18 cellular contexts compared by ENCODE assay signal in the genomic region with DNA sequence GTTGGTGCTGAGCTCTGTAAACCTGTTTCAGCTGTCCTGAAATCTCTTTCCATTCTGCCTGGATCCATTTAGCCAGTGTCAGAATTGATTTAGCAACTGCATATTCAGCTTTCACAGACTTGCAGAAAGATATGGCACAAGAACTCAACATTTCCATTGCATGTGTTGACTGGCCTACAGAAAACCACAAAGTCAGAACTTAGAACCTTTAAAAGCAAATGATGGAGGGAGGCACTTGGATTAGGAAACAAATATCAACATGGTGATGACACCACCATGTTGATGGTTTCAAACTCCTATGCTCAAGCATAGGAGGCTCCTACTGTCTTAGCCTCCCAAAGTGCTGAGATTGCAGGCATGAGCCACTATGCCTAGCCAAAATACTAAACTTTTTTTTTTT. TPM values are rescaled to one million over a fixed set of nuclear protein-coding genes. Genes with fewer than 3 reads are reported as not detected.
DNase-seq lines count a peak whose midpoint lies in the region; ATAC-seq and TF ChIP-seq lines count a peak whose summit lies in the region.
"Had no signal": no experiment of that assay in that cellular context is flagged by ENCODE, and none has a peak within 500 bp of the region (broad histone marks: within the 10 kb centered on the region; RNA-seq: fewer than 3 reads in every experiment).

No MANE protein-coding gene starts in this region.

- no peak overlapping the region for H3K4me2 ChIP-seq in mesenchymal stem cell (ENCODE audit: low read length, poor library complexity, severe bottlenecking)

- H3K4me3 ChIP-seq in CD8-positive, alpha-beta T cell (ENCODE audit: low read depth, low read length): no peak overlapping the region
- H3K4me3 ChIP-seq in mesenchymal stem cell (ENCODE audit: insufficient read depth in 1 of 2, low read depth in 1 of 2, low read length in 2 of 2): no peak overlapping the region

- H3K14ac ChIP-seq in mesenchymal stem cell (ENCODE audit: low read length in 2 of 2): no peak overlapping the region

- no peaks in the 10 kb centered on the region for H3K27me3 Mint-ChIP-seq in activated T-cell treated with anti-CD3 and anti-CD28 coated beads, Interleukin-2, amount 50 U/mL, for 24 hours
- H3K27me3 Mint-ChIP-seq in CD8-positive, alpha-beta T cell (ENCODE audit: low read depth): no peaks in the 10 kb centered on the region
- no peaks in the 10 kb centered on the region for H3K27me3 Mint-ChIP-seq in activated T-helper 2 cell treated with anti-CD3 and anti-CD28 coated beads, Interferon-gamma antibody, Interleukin-2, Interleukin-4, amounts not matched to agents 10 μg/mL and 5 μg/mL and 100 μg/mL, durations not matched to agents 14 hours and 24 hours and 36 hours (ENCODE audit: low read depth)
- H3K27me3 Mint-ChIP-seq: CD4-positive, alpha-beta T cell had no signal

- no peaks in the 10 kb centered on the region for H3K27me3 ChIP-seq in CD8-positive, alpha-beta T cell (ENCODE audit: insufficient read depth, low read length)
- no peaks in the 10 kb centered on the region for H3K27me3 ChIP-seq in mesenchymal stem cell (ENCODE audit: control insufficient read depth in 1 of 2, insufficient read depth in 1 of 2, low read length in 2 of 2)
- H3K27me3 ChIP-seq: BE2C had no signal

- no peaks in the 10 kb centered on the region for H3K9me3 Mint-ChIP-seq in activated T-cell treated with anti-CD3 and anti-CD28 coated beads, Interleukin-2, amount 50 U/mL, for 24 hours
- H3K9me3 Mint-ChIP-seq in CD8-positive, alpha-beta T cell: no peaks in the 10 kb centered on the region
- H3K9me3 Mint-ChIP-seq in activated T-helper 2 cell treated with anti-CD3 and anti-CD28 coated beads, Interferon-gamma antibody, Interleukin-2, Interleukin-4, amounts not matched to agents 10 μg/mL and 5 μg/mL and 100 μg/mL, durations not matched to agents 14 hours and 24 hours and 36 hours: no peaks in the 10 kb centered on the region
- H3K9me3 Mint-ChIP-seq: CD4-positive, alpha-beta T cell had no signal

- no peak overlapping the region for H3K9ac ChIP-seq in mesenchymal stem cell (ENCODE audit: low read length)

- H3K36me3 Mint-ChIP-seq in activated T-cell treated with anti-CD3 and anti-CD28 coated beads, Interleukin-2, amount 50 U/mL, for 24 hours (ENCODE audit: low read depth): peaks cover 93% of the 10 kb centered on the region
- H3K36me3 Mint-ChIP-seq in CD8-positive, alpha-beta T cell: peaks cover 88% of the 10 kb centered on the region
- peaks cover 86% of the 10 kb centered on the region for H3K36me3 Mint-ChIP-seq in activated T-helper 2 cell treated with anti-CD3 and anti-CD28 coated beads, Interferon-gamma antibody, Interleukin-2, Interleukin-4, amounts not matched to agents 10 μg/mL and 5 μg/mL and 100 μg/mL, durations not matched to agents 14 hours and 24 hours and 36 hours (ENCODE audit: low read depth)

- peak overlapping the region; percentile 69 for H3K27ac Mint-ChIP-seq in activated T-cell treated with anti-CD3 and anti-CD28 coated beads, Interleukin-2, amount 50 U/mL, for 24 hours
- peak overlapping the region; percentile 70 for H3K27ac Mint-ChIP-seq in CD8-positive, alpha-beta T cell
- peak overlapping the region; percentile 38 for H3K27ac Mint-ChIP-seq in activated T-helper 2 cell treated with anti-CD3 and anti-CD28 coated beads, Interferon-gamma antibody, Interleukin-2, Interleukin-4, amounts not matched to agents 10 μg/mL and 5 μg/mL and 100 μg/mL, durations not matched to agents 14 hours and 24 hours and 36 hours

- no peak overlapping the region for H3K18ac ChIP-seq in mesenchymal stem cell (ENCODE audit: low read depth in 1 of 2, low read length in 2 of 2)

- peaks cover 37% of the 10 kb centered on the region for H3K36me3 ChIP-seq in CD8-positive, alpha-beta T cell (ENCODE audit: insufficient read depth, low read length)
- H3K36me3 ChIP-seq in mesenchymal stem cell (ENCODE audit: control insufficient read depth in 1 of 2, insufficient read depth in 2 of 2, low read depth in 1 of 2, low read length in 2 of 2): peaks cover 10 to 93% of the 10 kb centered on the region in 2 experiments

- H2BK12ac ChIP-seq in mesenchymal stem cell (ENCODE audit: low read length in 2 of 2): no peak overlapping the region

- H3K4me3 Mint-ChIP-seq in activated T-cell treated with anti-CD3 and anti-CD28 coated beads, Interleukin-2, amount 50 U/mL, for 24 hours: no peak overlapping the region
- H3K4me3 Mint-ChIP-seq in CD8-positive, alpha-beta T cell: no peak overlapping the region
- no peak overlapping the region for H3K4me3 Mint-ChIP-seq in activated T-helper 2 cell treated with anti-CD3 and anti-CD28 coated beads, Interferon-gamma antibody, Interleukin-2, Interleukin-4, amounts not matched to agents 10 μg/mL and 5 μg/mL and 100 μg/mL, durations not matched to agents 14 hours and 24 hours and 36 hours (ENCODE audit: low read depth)
- H3K4me3 Mint-ChIP-seq: CD4-positive, alpha-beta T cell had no signal

- H2BK120ac ChIP-seq in mesenchymal stem cell (ENCODE audit: low read depth, low read length): no peak overlapping the region

- H3K27ac ChIP-seq in CD8-positive, alpha-beta T cell (ENCODE audit: low read depth, low read length): no peak overlapping the region
- no peak overlapping the region for H3K27ac ChIP-seq in mesenchymal stem cell (ENCODE audit: low read length, poor library complexity, severe bottlenecking)

- peaks cover 21% of the 10 kb centered on the region for H3K4me1 Mint-ChIP-seq in activated T-cell treated with anti-CD3 and anti-CD28 coated beads, Interleukin-2, amount 50 U/mL, for 24 hours (ENCODE audit: low read depth)
- H3K4me1 Mint-ChIP-seq in CD8-positive, alpha-beta T cell (ENCODE audit: low read depth): peaks cover 7% of the 10 kb centered on the region
- peaks cover 23% of the 10 kb centered on the region for H3K4me1 Mint-ChIP-seq in activated T-helper 2 cell treated with anti-CD3 and anti-CD28 coated beads, Interferon-gamma antibody, Interleukin-2, Interleukin-4, amounts not matched to agents 10 μg/mL and 5 μg/mL and 100 μg/mL, durations not matched to agents 14 hours and 24 hours and 36 hours (ENCODE audit: low read depth)

- no peak overlapping the region for H3K4ac ChIP-seq in mesenchymal stem cell (ENCODE audit: low read depth in 1 of 2, low read length in 2 of 2)

- POLR2A ChIA-PET in CD8-positive, alpha-beta T cell (lab: Charles Lee): no interaction called here

- ATAC-seq in CD8-positive, alpha-beta T cell: no peak
- ATAC-seq in HG03045 (IDR thresholded peaks at IDR 0.05; ENCODE audit: unreplicated experiment) (no peak), GM21515 (IDR thresholded peaks at IDR 0.05; ENCODE audit: unreplicated experiment) (no peak)

- no peak overlapping the region for H2AK5ac ChIP-seq in mesenchymal stem cell (ENCODE audit: low read length, severe bottlenecking)

- no peak overlapping the region for H3K23ac ChIP-seq in mesenchymal stem cell (ENCODE audit: low read length in 2 of 2)

- no peak overlapping the region for H2BK5ac ChIP-seq in mesenchymal stem cell (ENCODE audit: low read depth, low read length, poor library complexity, severe bottlenecking)

- H3K4me1 ChIP-seq in CD8-positive, alpha-beta T cell (ENCODE audit: insufficient read depth, low read length): no peaks in the 10 kb centered on the region
- no peaks in the 10 kb centered on the region for H3K4me1 ChIP-seq in mesenchymal stem cell (ENCODE audit: control insufficient read depth, insufficient read depth, low read depth, low read length)
- H3K4me1 ChIP-seq: BE2C had no signal

- TF ChIP-seq CTCF in CD8-positive, alpha-beta T cell (IDR thresholded peaks at IDR 0.05): no peak

- intact Hi-C loops in CD8-positive, alpha-beta T cell (cut with DNase I, micrococcal nuclease): no loop called here
- intact Hi-C loops in activated T-helper 2 cell treated with anti-CD3 and anti-CD28 coated beads, Interferon-gamma antibody, Interleukin-2, Interleukin-4, amounts not matched to agents 10 μg/mL and 5 μg/mL and 100 μg/mL, durations not matched to agents 14 hours and 24 hours and 36 hours (cut with micrococcal nuclease): no loop called here

- no peaks in the 10 kb centered on the region for H3K9me3 ChIP-seq in CD8-positive, alpha-beta T cell (ENCODE audit: low read length)
- H3K9me3 ChIP-seq in mesenchymal stem cell (ENCODE audit: control insufficient read depth, low read length): no peaks in the 10 kb centered on the region
- H3K9me3 ChIP-seq: BE2C had no signal

- no peak overlapping the region for H2BK15ac ChIP-seq in mesenchymal stem cell (ENCODE audit: low read depth, poor library complexity, severe bottlenecking)

- H4K91ac ChIP-seq in mesenchymal stem cell (ENCODE audit: low read length): no peak overlapping the region

- peaks cover 23% of the 10 kb centered on the region for H3K79me1 ChIP-seq in mesenchymal stem cell (replicated peaks; ENCODE audit: low read length, poor library complexity, severe bottlenecking)

- no peak for DNase-seq in activated T-cell treated with anti-CD3 and anti-CD28 coated beads, Interleukin-2, amount 50 U/mL, for 24 hours
- DNase-seq in activated T-cell treated with anti-CD3 and anti-CD28 coated beads for 4 hours (no peak), mesenchymal stem cell (peak; percentile 50)
- no peak for DNase-seq in CD8-positive, alpha-beta T cell
- no peak for DNase-seq in activated T-helper 2 cell treated with anti-CD3 and anti-CD28 coated beads, Interferon-gamma antibody, Interleukin-2, Interleukin-4, amounts not matched to agents 10 μg/mL and 5 μg/mL and 100 μg/mL, durations not matched to agents 14 hours and 24 hours and 36 hours (ENCODE audit: low spot score)
- DNase-seq: BE2C; Calu3; CD4-positive, alpha-beta T cell; H7; NCI-H1436; NCI-H2029; NCI-H2171 treated with DMSO at 0.1 percent for 48 hours; NCI-H510A; NCI-H774; RPMI8226; SIG-M5 had no signal

- no peak overlapping the region for H2AFZ ChIP-seq in mesenchymal stem cell (ENCODE audit: low read depth, low read length)

- H4K8ac ChIP-seq in mesenchymal stem cell (ENCODE audit: low read length): no peak overlapping the region

- CTCF ChIA-PET in CD8-positive, alpha-beta T cell (lab: Charles Lee): no interaction called here

RNA-seq across cellular contexts. Expression of a gene that starts 52.3 kb away (rescaled TPM):
- 100 to 1,000 TPM; 137 to 138 TPM for total RNA-seq in CD8-positive, alpha-beta T cell
- total RNA-seq in activated T-helper 2 cell treated with anti-CD3 and anti-CD28 coated beads, Interferon-gamma antibody, Interleukin-2, Interleukin-4, amounts not matched to agents 10 μg/mL and 5 μg/mL and 100 μg/mL, durations not matched to agents 14 hours and 24 hours and 36 hours: 112 TPM in 2 replicates
- 82.3 TPM for polyA plus RNA-seq in mesenchymal stem cell (2013, experiment 1 of 2)
- polyA plus RNA-seq in mesenchymal stem cell (2013, experiment 2 of 2): 91.9 TPM
